ENCODE assay signal across 18 cellular contexts in the genomic region with DNA sequence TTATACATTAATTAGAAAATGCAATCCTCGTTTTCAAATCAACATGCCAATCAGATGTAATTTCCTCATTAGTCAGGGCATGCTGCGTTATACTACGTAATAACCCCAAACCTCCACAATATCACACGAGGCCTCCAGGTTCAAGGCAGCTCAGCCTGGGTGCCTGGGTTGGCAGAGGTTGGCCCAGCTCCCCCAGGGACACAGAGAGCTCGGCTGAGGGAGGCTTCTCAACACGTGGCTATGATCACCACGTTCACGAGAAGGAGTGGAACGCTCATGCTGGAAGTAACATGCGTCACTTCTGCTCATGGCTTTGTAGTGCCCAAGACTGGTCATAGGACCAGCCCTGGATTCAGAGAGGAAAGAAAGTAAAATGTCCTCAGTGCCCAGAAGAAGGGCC.
"Had no signal": no experiment of that assay in that cellular context is flagged by ENCODE, and none has a peak within 500 bp of the region (broad histone marks: within the 10 kb centered on the region; RNA-seq: fewer than 3 reads in every experiment).

No MANE protein-coding gene starts in this region.

- H3K36me3 Mint-ChIP-seq: natural killer cell; stimulated activated memory B cell treated with anti-CD40 and anti-IgM and Interleukin-4, amounts not matched to agents 10 μg/mL and 1 μg/mL and 100 μg/mL, for 72 hours; type B pancreatic cell had no signal

- H3K4me1 Mint-ChIP-seq: central memory CD8-positive, alpha-beta T cell; natural killer cell; stimulated activated memory B cell treated with anti-CD40 and anti-IgM and Interleukin-4, amounts not matched to agents 10 μg/mL and 1 μg/mL and 100 μg/mL, for 72 hours had no signal

- DNase-seq: colonic mucosa; effector memory CD8-positive, alpha-beta T cell; gastrocnemius medialis; left cardiac atrium; left ventricle myocardium superior; lower lobe of right lung; natural killer cell; psoas muscle; sigmoid colon; stimulated activated CD4-positive, alpha-beta T cell treated with anti-CD3 and anti-CD28 coated beads, Interleukin-4, amount 100 ng/mL, for 4 hours; stimulated activated naive CD8-positive, alpha-beta T cell treated with anti-CD3 and anti-CD28 coated beads, Interleukin-15, Interleukin-2, amounts not matched to agents 100 U/mL and 50 U/mL, for 24 hours; substantia nigra; testis; tibial artery had no signal

- H3K27ac Mint-ChIP-seq: effector memory CD8-positive, alpha-beta T cell; natural killer cell; stimulated activated memory B cell treated with anti-CD40 and anti-IgM and Interleukin-4, amounts not matched to agents 10 μg/mL and 1 μg/mL and 100 μg/mL, for 72 hours; type B pancreatic cell had no signal

- H3K4me3 Mint-ChIP-seq: central memory CD8-positive, alpha-beta T cell; effector memory CD8-positive, alpha-beta T cell; natural killer cell; neural crest cell; stimulated activated memory B cell treated with anti-CD40 and anti-IgM and Interleukin-4, amounts not matched to agents 10 μg/mL and 1 μg/mL and 100 μg/mL, for 72 hours; type B pancreatic cell had no signal

- H3K9me3 Mint-ChIP-seq: central memory CD8-positive, alpha-beta T cell; natural killer cell; neural crest cell; stimulated activated memory B cell treated with anti-CD40 and anti-IgM and Interleukin-4, amounts not matched to agents 10 μg/mL and 1 μg/mL and 100 μg/mL, for 72 hours; type B pancreatic cell had no signal
